ENCODE assay signal across 29 cellular contexts in the genomic region with DNA sequence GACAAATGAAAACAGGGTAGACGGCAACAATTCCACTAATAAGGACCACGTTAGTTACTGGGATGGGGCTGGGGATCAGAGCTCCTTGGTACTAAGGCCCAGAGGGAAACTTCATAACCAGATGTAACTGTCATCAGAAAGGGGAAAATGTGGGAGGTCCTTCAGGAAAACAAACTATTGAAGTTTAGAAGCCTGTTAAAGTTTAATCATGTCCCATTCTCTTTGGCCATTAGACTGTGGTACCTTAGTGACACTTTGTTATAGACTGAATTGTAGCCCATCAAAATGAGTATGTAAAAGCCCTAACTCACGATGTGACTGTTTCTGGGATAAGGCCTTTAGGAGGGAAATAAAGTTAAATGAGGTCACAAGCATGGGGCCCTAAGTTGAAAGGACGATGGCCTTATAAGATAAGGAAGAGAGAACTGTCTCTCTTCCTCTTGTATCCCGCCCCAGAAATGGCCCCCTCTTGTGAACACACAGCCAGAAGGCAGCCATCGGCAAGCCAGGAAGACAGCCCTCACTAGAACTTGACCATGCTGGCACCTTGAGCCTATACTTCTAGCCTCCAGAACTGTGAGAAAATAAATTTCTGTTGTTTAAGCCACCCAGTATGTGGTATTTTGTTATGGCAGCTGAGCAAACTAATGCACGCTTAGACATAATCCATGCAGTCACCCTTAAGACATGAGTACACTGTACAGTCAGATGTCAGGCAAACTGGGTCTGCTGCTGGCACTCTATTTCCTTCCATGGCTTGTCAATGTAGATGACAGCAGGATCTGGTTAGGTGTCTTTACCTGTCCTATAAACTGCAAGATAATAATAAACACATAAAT. TPM values are rescaled to one million over a fixed set of nuclear protein-coding genes. Genes with fewer than 3 reads are reported as not detected.
DNase-seq lines count a peak whose midpoint lies in the region; ATAC-seq, FAIRE-seq and TF ChIP-seq lines count a peak whose summit lies in the region.
"Had no signal": no experiment of that assay in that cellular context is flagged by ENCODE, and none has a peak within 500 bp of the region (broad histone marks: within the 10 kb centered on the region; RNA-seq: fewer than 3 reads in every experiment).

No MANE protein-coding gene starts in this region.

- no peaks in the 10 kb centered on the region for H3K9me3 ChIP-seq in MM.1S (replicated peaks; ENCODE audit: insufficient read depth, low read length)
- no peaks in the 10 kb centered on the region for H3K9me3 ChIP-seq in GM12878 (replicated peaks; ENCODE audit: control insufficient read depth, insufficient read depth, low read length)
- no peaks in the 10 kb centered on the region for H3K9me3 ChIP-seq in mesenchymal stem cell (ENCODE audit: control insufficient read depth, low read length)
- H3K9me3 ChIP-seq in PC-9 (ENCODE audit: insufficient read depth, low read depth) = no peaks in the 10 kb centered on the region
- no peaks in the 10 kb centered on the region for H3K9me3 ChIP-seq in endodermal cell (ENCODE audit: control insufficient read depth, low read length)
- H3K9me3 ChIP-seq: HAP-1, MG63, pancreas, right atrium auricular region had no signal

- H2BK12ac ChIP-seq in mesenchymal stem cell (ENCODE audit: low read length in 2 of 2) = peak overlapping the region in 1 of 2 experiments; percentile 39

- no peaks in the 10 kb centered on the region for H4K20me1 ChIP-seq in MM.1S (ENCODE audit: insufficient read depth, low read length)
- H4K20me1 ChIP-seq in GM12878 (ENCODE audit: control insufficient read depth, insufficient read depth) = no peaks in the 10 kb centered on the region
- H4K20me1 ChIP-seq in PC-9 (ENCODE audit: insufficient read depth) = no peaks in the 10 kb centered on the region
- H4K20me1 ChIP-seq: BLaER1 had no signal

- TF ChIP-seq EP300 in GM12878 (IDR thresholded peaks at IDR 0.05; ENCODE audit: borderline replicate concordance in 1 of 2, control insufficient read depth in 1 of 2, low read depth in 2 of 2, low read length in 2 of 2) = no peak

- peak overlapping the region; percentile 24 for H2BK120ac ChIP-seq in mesenchymal stem cell (ENCODE audit: low read depth, low read length)

- peaks cover 3 to 4% (median 3%) of the 10 kb centered on the region in 3 donors for H3K27me3 Mint-ChIP-seq in immature natural killer cell (ENCODE audit: low read depth in 3 of 3)
- peaks cover 24% of the 10 kb centered on the region for H3K27me3 Mint-ChIP-seq in endodermal cell (ENCODE audit: insufficient read depth)

- H3K4me1 Mint-ChIP-seq in immature natural killer cell (peaks cover 10 to 11% of the 10 kb centered on the region in 2 donors), endodermal cell (peaks cover 6% of the 10 kb centered on the region)
- H3K4me1 Mint-ChIP-seq: activated naive CD8-positive, alpha-beta T cell treated with anti-CD3 and anti-CD28 coated beads, Interleukin-2, amount 50 U/mL, for 24 hours; nephron progenitor cell; stimulated activated effector memory CD8-positive, alpha-beta T cell treated with anti-CD3 and anti-CD28 coated beads, Interleukin-12 subunit alpha, Interleukin-12 subunit beta, amount 100 ng/mL, for 72 hours had no signal

- H3K9me2 ChIP-seq in MM.1S (replicated peaks; ENCODE audit: insufficient read depth, low read length) = no peaks in the 10 kb centered on the region
- no peaks in the 10 kb centered on the region for H3K9me2 ChIP-seq in PC-9 (ENCODE audit: insufficient read depth)

- no peak for TF ChIP-seq RAD21 in GM12878 (IDR thresholded peaks at IDR 0.05; ENCODE audit: insufficient read depth, low read depth, low read length)

- WGBS in GM12878 (ENCODE audit: insufficient coverage, insufficient replicate concordance, low lambda C conversion rate, missing lambda C conversion rate) = 58% methylated on average over 7 of the region's 7 CpGs
- 85% methylated on average over 7 of the region's 7 CpGs for WGBS in mesenchymal stem cell
- WGBS in endodermal cell (ENCODE audit: insufficient coverage in 1 of 2, insufficient read length in 1 of 2), 2 experiments = 86 to 90% methylated on average over 5 to 7 of the region's 7 CpGs

- peak overlapping the region; percentile 86 for H2AK5ac ChIP-seq in mesenchymal stem cell (ENCODE audit: low read length, severe bottlenecking)

- H3K4me2 ChIP-seq in MM.1S (ENCODE audit: low read depth, low read length) (no peak overlapping the region; the same call in 1 of the 2 replicates), GM12878 (ENCODE audit: control insufficient read depth, insufficient read depth) (no peak overlapping the region), mesenchymal stem cell (ENCODE audit: low read length, poor library complexity, severe bottlenecking) (no peak overlapping the region), PC-9 (no peak overlapping the region)
- H3K4me2 ChIP-seq: BLaER1 had no signal

- POLR2A ChIA-PET in GM12878 (lab: Charles Lee) (no interaction called here), PC-9 (lab: Charles Lee; ENCODE audit: unreplicated experiment) (no interaction called here)

- H3K4me3 ChIP-seq in MM.1S (ENCODE audit: low read length) = no peak overlapping the region
- H3K4me3 ChIP-seq in GM12878 = no peak overlapping the region
- H3K4me3 ChIP-seq in mesenchymal stem cell (ENCODE audit: insufficient read depth in 1 of 2, low read depth in 1 of 2, low read length in 2 of 2) = no peak overlapping the region
- no peak overlapping the region for H3K4me3 ChIP-seq in PC-9
- H3K4me3 ChIP-seq in endodermal cell (ENCODE audit: low read length) = no peak overlapping the region
- H3K4me3 ChIP-seq: BLaER1, HAP-1, lung, MG63, pancreas, right atrium auricular region had no signal

- H3K27ac Mint-ChIP-seq in immature natural killer cell = no peak overlapping the region
- no peak overlapping the region for H3K27ac Mint-ChIP-seq in endodermal cell
- H3K27ac Mint-ChIP-seq: activated naive CD8-positive, alpha-beta T cell treated with anti-CD3 and anti-CD28 coated beads, Interleukin-2, amount 50 U/mL, for 24 hours; nephron progenitor cell; stimulated activated effector memory CD8-positive, alpha-beta T cell treated with anti-CD3 and anti-CD28 coated beads, Interleukin-12 subunit alpha, Interleukin-12 subunit beta, amount 100 ng/mL, for 72 hours had no signal

- H3K36me3 ChIP-seq in MM.1S (replicated peaks; ENCODE audit: insufficient read depth, low read length) (no peaks in the 10 kb centered on the region), GM12878 (ENCODE audit: control insufficient read depth in 2 of 2, insufficient read depth in 2 of 2, low read length in 1 of 2) (no peaks in the 10 kb centered on the region), mesenchymal stem cell (ENCODE audit: control insufficient read depth in 1 of 2, insufficient read depth in 2 of 2, low read depth in 1 of 2, low read length in 2 of 2) (no peaks in the 10 kb centered on the region), PC-9 (ENCODE audit: low read depth) (no peaks in the 10 kb centered on the region), endodermal cell (ENCODE audit: control insufficient read depth, insufficient read depth, low read length) (no peaks in the 10 kb centered on the region)
- H3K36me3 ChIP-seq: BLaER1, HAP-1, MG63, pancreas, right atrium auricular region had no signal

- no peak for FAIRE-seq in GM12878 (lab: Jason Lieb, UNC)
- FAIRE-seq: GM18507, keratinocyte, pancreas had no signal

- no peak for TF ChIP-seq POLR2A in GM12878 (IDR thresholded peaks at IDR 0.05; ENCODE audit: low read depth, low read length)

- RAD21 ChIA-PET in GM12878 (lab: Charles Lee; ENCODE audit: unreplicated experiment) = no interaction called here

- no peak overlapping the region for H3K14ac ChIP-seq in mesenchymal stem cell (ENCODE audit: low read length in 2 of 2)

- H3F3A ChIP-seq in MM.1S (ENCODE audit: insufficient read depth, low read length) (no peaks in the 10 kb centered on the region), PC-9 (ENCODE audit: insufficient read depth, low read depth) (no peaks in the 10 kb centered on the region)

- no peak overlapping the region for H2BK15ac ChIP-seq in mesenchymal stem cell (ENCODE audit: low read depth, poor library complexity, severe bottlenecking)

- no peak for ATAC-seq in GM12878
- ATAC-seq: activated naive CD8-positive, alpha-beta T cell treated with anti-CD3 and anti-CD28 coated beads, Interleukin-2, amount 50 U/mL, for 24 hours; pancreas; stimulated activated effector memory CD8-positive, alpha-beta T cell treated with anti-CD3 and anti-CD28 coated beads, Interleukin-12 subunit alpha, Interleukin-12 subunit beta, amount 100 ng/mL, for 72 hours had no signal

- peak overlapping the region in 1 of 2 experiments; percentile 52 for H3K18ac ChIP-seq in mesenchymal stem cell (ENCODE audit: low read depth in 1 of 2, low read length in 2 of 2)

- H3K4me1 ChIP-seq in MM.1S (ENCODE audit: low read length) (peaks cover 4% of the 10 kb centered on the region; the same call in 1 of the 2 replicates), GM12878 (ENCODE audit: control insufficient read depth, insufficient read depth, low read length) (no peaks in the 10 kb centered on the region), mesenchymal stem cell (ENCODE audit: control insufficient read depth, insufficient read depth, low read depth, low read length) (peaks cover 12% of the 10 kb centered on the region), PC-9 (replicated peaks; ENCODE audit: insufficient read depth) (peaks cover 14% of the 10 kb centered on the region), endodermal cell (ENCODE audit: control insufficient read depth, insufficient read depth, low read length) (no peaks in the 10 kb centered on the region)
- H3K4me1 ChIP-seq: BLaER1 had no signal

- peak; percentile 92 for DNase-seq in DMS53 (lab: John Stamatoyannopoulos, UW)
- DNase-seq in MM.1S = no peak
- no peak for DNase-seq in GM12878 (ENCODE audit: low read depth, low spot score)
- no peak for DNase-seq in mesenchymal stem cell
- DNase-seq in PC-9 = no peak
- DNase-seq in immature natural killer cell = no peak
- no peak for DNase-seq in endodermal cell
- no peak for DNase-seq in cortex of kidney (lab: John Stamatoyannopoulos, UW)
- DNase-seq: activated CD4-positive, alpha-beta T cell treated with anti-CD3 and anti-CD28 coated beads for 4 hours; activated gamma-delta T cell treated with Interleukin-2 at 50 U/mL for 16 hours; activated naive CD8-positive, alpha-beta T cell treated with anti-CD3 and anti-CD28 coated beads, Interleukin-2, amount 50 U/mL, for 24 hours; activated T-cell treated with anti-CD3 and anti-CD28 coated beads for 4 hours; cerebellar nuclear complex; DND-41; MG63; NCI-H446 treated with DMSO at 0.1 percent for 48 hours; nephron progenitor cell; pancreas; stimulated activated CD4-positive, alpha-beta T cell treated with anti-CD3 and anti-CD28 coated beads, Interleukin-12 subunit alpha, Interleukin-12 subunit beta, amount 100 ng/mL, for 4 hours; stimulated activated CD4-positive, alpha-beta T cell treated with anti-CD3 and anti-CD28 coated beads, Interleukin-4, amount 100 ng/mL, for 24 hours; T-helper 1 cell; trophoblast cell had no signal

- peak overlapping the region in 1 of 2 experiments; percentile 28 for H3K4ac ChIP-seq in mesenchymal stem cell (ENCODE audit: low read depth in 1 of 2, low read length in 2 of 2)

- in situ Hi-C loops in GM12878 (cut with MboI) = no loop called here

- H4K91ac ChIP-seq in mesenchymal stem cell (ENCODE audit: low read length) = no peak overlapping the region

- peak overlapping the region; percentile 11 for H2AFZ ChIP-seq in MM.1S (ENCODE audit: low read length)
- H2AFZ ChIP-seq in GM12878 (ENCODE audit: control insufficient read depth, low read depth, low read length) = peak overlapping the region; percentile 44
- no peak overlapping the region for H2AFZ ChIP-seq in mesenchymal stem cell (ENCODE audit: low read depth, low read length)
- no peak overlapping the region for H2AFZ ChIP-seq in PC-9

- H3K27ac ChIP-seq in MM.1S (ENCODE audit: low read length) = no peak overlapping the region
- no peak overlapping the region for H3K27ac ChIP-seq in GM12878 (ENCODE audit: control insufficient read depth, insufficient read depth)
- peak overlapping the region; percentile 90 for H3K27ac ChIP-seq in mesenchymal stem cell (ENCODE audit: low read length, poor library complexity, severe bottlenecking)
- H3K27ac ChIP-seq in PC-9 = no peak overlapping the region
- H3K27ac ChIP-seq in endodermal cell (ENCODE audit: low read depth, low read length) = no peak overlapping the region
- H3K27ac ChIP-seq: BLaER1 had no signal

- H3K27me3 ChIP-seq in MM.1S (replicated peaks; ENCODE audit: insufficient read depth, low read length) (no peaks in the 10 kb centered on the region), GM12878 (replicated peaks in 1 of 2; ENCODE audit: control insufficient read depth in 2 of 2, insufficient read depth in 2 of 2, low read length in 1 of 2) (peaks cover 0 to 2% of the 10 kb centered on the region in 2 experiments; a peak in 2 of 4 replicates), mesenchymal stem cell (ENCODE audit: control insufficient read depth in 1 of 2, insufficient read depth in 1 of 2, low read length in 2 of 2) (no peaks in the 10 kb centered on the region), PC-9 (ENCODE audit: insufficient read depth, low read depth) (no peaks in the 10 kb centered on the region), endodermal cell (ENCODE audit: control insufficient read depth, insufficient read depth, low read length, poor library complexity, severe bottlenecking) (peaks cover 6% of the 10 kb centered on the region)
- H3K27me3 ChIP-seq: BLaER1, MG63, pancreas, right atrium auricular region had no signal

- TF ChIP-seq CTCF in MM.1S (IDR thresholded peaks at IDR 0.05; ENCODE audit: low read length) = no peak
- no peak for TF ChIP-seq CTCF in GM12878 (IDR thresholded peaks at IDR 0.05 in 2 of 3, conservative IDR thresholded peaks at IDR 0.05 in 1 of 3; ENCODE audit: control insufficient read depth in 2 of 3, extremely low read depth in 1 of 3, insufficient read depth in 1 of 3, low read depth in 3 of 3, low read length in 3 of 3)
- no peak for TF ChIP-seq CTCF in PC-9 (conservative IDR thresholded peaks at IDR 0.05)
- no peak for TF ChIP-seq CTCF in endodermal cell (conservative IDR thresholded peaks at IDR 0.05)

- intact Hi-C loops in GM12878 (cut with micrococcal nuclease; ENCODE audit: unreplicated experiment) = no loop called here
- intact Hi-C loops in PC-9 (cut with micrococcal nuclease; ENCODE audit: unreplicated experiment) = no loop called here

- no peak overlapping the region for H3K23ac ChIP-seq in mesenchymal stem cell (ENCODE audit: low read length in 2 of 2)

- H3K4me3 Mint-ChIP-seq in immature natural killer cell (no peak overlapping the region), endodermal cell (no peak overlapping the region)
- H3K4me3 Mint-ChIP-seq: activated naive CD8-positive, alpha-beta T cell treated with anti-CD3 and anti-CD28 coated beads, Interleukin-2, amount 50 U/mL, for 24 hours; nephron progenitor cell; stimulated activated effector memory CD8-positive, alpha-beta T cell treated with anti-CD3 and anti-CD28 coated beads, Interleukin-12 subunit alpha, Interleukin-12 subunit beta, amount 100 ng/mL, for 72 hours had no signal

- H3K36me3 Mint-ChIP-seq in immature natural killer cell (peaks cover 0 to 5% (median 0%) of the 10 kb centered on the region in 3 donors), endodermal cell (ENCODE audit: low read depth) (no peaks in the 10 kb centered on the region)
- H3K36me3 Mint-ChIP-seq: stimulated activated effector memory CD8-positive, alpha-beta T cell treated with anti-CD3 and anti-CD28 coated beads, Interleukin-12 subunit alpha, Interleukin-12 subunit beta, amount 100 ng/mL, for 72 hours had no signal

- H3K79me2 ChIP-seq in MM.1S (ENCODE audit: low read length) = no peaks in the 10 kb centered on the region
- no peaks in the 10 kb centered on the region for H3K79me2 ChIP-seq in GM12878 (ENCODE audit: control insufficient read depth, insufficient read depth, low read length)
- no peaks in the 10 kb centered on the region for H3K79me2 ChIP-seq in PC-9 (ENCODE audit: low read depth)

- H3K79me1 ChIP-seq in mesenchymal stem cell (replicated peaks; ENCODE audit: low read length, poor library complexity, severe bottlenecking) = no peaks in the 10 kb centered on the region

- no TSS peak for BruUV-seq in GM12878 (replicated peaks; lab: Mats Ljungman, UMichigan)
- no TSS peak for BruUV-seq in PC-9 (replicated peaks; lab: Mats Ljungman, UMichigan)

- SMC1A ChIA-PET in GM12878 (lab: Charles Lee; ENCODE audit: uncharacterized antibody, unreplicated experiment) = no interaction called here

- no peak overlapping the region for H4K8ac ChIP-seq in mesenchymal stem cell (ENCODE audit: low read length)

- no peaks in the 10 kb centered on the region for H3K9me3 Mint-ChIP-seq in immature natural killer cell
- no peaks in the 10 kb centered on the region for H3K9me3 Mint-ChIP-seq in endodermal cell
- H3K9me3 Mint-ChIP-seq: activated naive CD8-positive, alpha-beta T cell treated with anti-CD3 and anti-CD28 coated beads, Interleukin-2, amount 50 U/mL, for 24 hours; nephron progenitor cell; stimulated activated effector memory CD8-positive, alpha-beta T cell treated with anti-CD3 and anti-CD28 coated beads, Interleukin-12 subunit alpha, Interleukin-12 subunit beta, amount 100 ng/mL, for 72 hours had no signal

- CTCF ChIA-PET in GM12878 (lab: Yijun Ruan, JAX) = no interaction called here
- CTCF ChIA-PET in PC-9 (lab: Charles Lee) = no interaction called here

- no peak overlapping the region for H3K9ac ChIP-seq in MM.1S (ENCODE audit: low read length)
- no peak overlapping the region for H3K9ac ChIP-seq in GM12878 (ENCODE audit: control insufficient read depth, insufficient read depth, low read length)
- no peak overlapping the region for H3K9ac ChIP-seq in mesenchymal stem cell (ENCODE audit: low read length)
- H3K9ac ChIP-seq in endodermal cell (ENCODE audit: extremely low read depth, low read length, poor library complexity, severe bottlenecking) = no peak overlapping the region
- H3K9ac ChIP-seq: BLaER1 had no signal

- H2BK5ac ChIP-seq in mesenchymal stem cell (ENCODE audit: low read depth, low read length, poor library complexity, severe bottlenecking) = peak overlapping the region; percentile 54

RNA-seq across cellular contexts. Expression of gene USP47, which starts 26.9 kb away (rescaled TPM):
- total RNA-seq in GM12878 (2013; cell fraction: nucleolus; rRNA removed) = 213 and 244 TPM in 2 replicates
- total RNA-seq in GM12878 (2014; rRNA removed) = 50.0 and 54.0 TPM in 2 replicates
- total RNA-seq in GM12878 (2014; rRNA removed; fragmentation: Illumina TruSeq; extraction: Trizol) = 54.0 and 54.2 TPM in 2 replicates
- total RNA-seq in GM12878 (2021) = 28.7 and 33.9 TPM in 2 replicates
- polyA plus RNA-seq in GM12878 (2011; ENCODE audit: low read depth) = 16.6 TPM
- 25.7 and 42.5 TPM in 2 replicates for polyA plus RNA-seq in GM12878 (2011; rRNA removed)
- polyA plus RNA-seq in GM12878 (2011; cell fraction: cytosol; rRNA removed) = 8.9 and 10.5 TPM in 2 replicates
- 35.4 and 37.1 TPM in 2 replicates for polyA plus RNA-seq in GM12878 (2011; cell fraction: nucleus; rRNA removed)
- polyA plus RNA-seq in GM12878 (2012) = 25.5 and 29.9 TPM in 2 replicates
- polyA plus RNA-seq in GM12878 (2014; fragmentation: Illumina TruSeq; extraction: Trizol) = 34.4 and 53.3 TPM in 2 replicates
- 10 to 100 TPM; 13.9 to 14.8 TPM for polyA plus RNA-seq in GM12878 (2014; fragmentation: Nextera tagmentation; extraction: Ambion mirVana)
- polyA plus RNA-seq in GM12878 (2014; rRNA removed) = 23.1 and 27.2 TPM in 2 replicates
- 10 to 100 TPM; 36.2 to 38.8 TPM for polyA plus RNA-seq in GM12878 (2016; fragmentation: Nextera tagmentation; extraction: Ambion mirVana)
- 34.3 and 45.4 TPM in 2 replicates for polyA minus RNA-seq in GM12878 (2011; rRNA and poly(A)+ RNA removed)
- polyA minus RNA-seq in GM12878 (2011; cell fraction: cytosol; rRNA and poly(A)+ RNA removed) = 11.1 and 13.4 TPM in 2 replicates
- 57.3 and 80.4 TPM in 2 replicates for polyA minus RNA-seq in GM12878 (2011; cell fraction: nucleus; rRNA and poly(A)+ RNA removed)
- polyA plus RNA-seq in mesenchymal stem cell (2013, experiment 1 of 2) = 31.2 TPM
- polyA plus RNA-seq in mesenchymal stem cell (2013, experiment 2 of 2) = 30.0 TPM
- total RNA-seq in PC-9 (2021) = 22.4 and 24.2 TPM in 2 replicates
- polyA plus RNA-seq in immature natural killer cell = 10 to 100 TPM; 36.3 to 72.4 (median 43.5) TPM
- total RNA-seq in endodermal cell = 10 to 100 TPM; 26.3 to 26.9 TPM
- polyA plus RNA-seq in endodermal cell (2013, experiment 1 of 2) = 43.5 TPM
- 47.6 TPM for polyA plus RNA-seq in endodermal cell (2013, experiment 2 of 2)

Comparison
In these comparisons a context has a peak if more than half of its experiments do, and no peak if none do; other contexts are left out.
1. H2AFZ ChIP-seq: peak in MM.1S (single experiment) and GM12878 (single experiment); none in mesenchymal stem cell (single experiment) and PC-9 (single experiment).